In the genomic region with DNA sequence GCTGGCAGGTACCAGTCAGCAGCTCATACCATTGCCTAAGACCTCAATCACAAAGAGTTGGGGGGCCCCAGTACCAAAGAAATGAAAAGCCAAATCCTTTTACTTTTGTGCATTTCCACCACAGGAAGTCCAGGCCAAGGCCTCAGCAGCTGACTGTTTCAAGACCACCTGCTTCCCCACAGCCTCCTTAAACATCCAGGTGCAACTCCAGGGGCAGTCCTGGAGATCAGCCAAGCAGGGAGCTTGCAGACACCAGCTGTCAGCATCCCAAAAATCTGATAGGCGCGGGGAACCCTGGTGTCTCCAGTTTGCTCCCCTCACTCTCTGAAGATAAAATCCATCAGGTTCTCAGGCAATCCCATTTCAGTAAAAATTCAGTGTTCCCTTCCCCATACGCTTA, we compare ENCODE assay signal across 10 cellular contexts.
DNase-seq lines count a peak whose midpoint lies in the region; ATAC-seq lines count a peak whose summit lies in the region.
"Had no signal": no experiment of that assay in that cellular context is flagged by ENCODE, and none has a peak within 500 bp of the region (broad histone marks: within the 10 kb centered on the region; RNA-seq: fewer than 3 reads in every experiment).

No MANE protein-coding gene starts in this region.

- POLR2A ChIA-PET in activated CD4-positive, alpha-beta T cell treated with anti-CD3 and anti-CD28 coated beads, Interleukin-2, amount 10 ng/mL, durations not matched to agents 7 days and 5 days (lab: Charles Lee): interaction anchor here (1.1 kb wide), 1 partner anchor 10 kb away, joined by 3 read pairs; no protein-coding TSS in a partner anchor

- peaks cover 19% of the 10 kb centered on the region for H3K36me3 Mint-ChIP-seq in activated CD4-positive, alpha-beta T cell treated with anti-CD3 and anti-CD28 coated beads, Interleukin-2, amount 10 ng/mL, durations not matched to agents 7 days and 5 days (ENCODE audit: low read depth)

- 77% methylated on average over 3 of the region's 3 CpGs for WGBS in thymus

- DNase-seq in activated CD4-positive, alpha-beta T cell treated with anti-CD3 and anti-CD28 coated beads, Interleukin-2, amount 10 ng/mL, durations not matched to agents 7 days and 5 days: no peak
- DNase-seq in activated CD4-positive, alpha-beta T cell treated with anti-CD3 and anti-CD28 coated beads, Interleukin-2, amount 50 U/mL, for 4 hours: no peak
- DNase-seq in NCI-H1105 (lab: John Stamatoyannopoulos, UW) (peak; percentile 88), SHP77 treated with DMSO at 0.1 percent for 48 hours (lab: John Stamatoyannopoulos, UW) (peak; percentile 57), SW480 (ENCODE audit: low spot score) (no peak)
- DNase-seq: amygdala, mesenchymal stem cell had no signal

- H3K4me3 ChIP-seq in thymus (ENCODE audit: low read length): no peak overlapping the region

- H3K4me1 Mint-ChIP-seq in activated CD4-positive, alpha-beta T cell treated with anti-CD3 and anti-CD28 coated beads, Interleukin-2, amount 10 ng/mL, durations not matched to agents 7 days and 5 days: peaks cover 57% of the 10 kb centered on the region

- H3K27me3 ChIP-seq in thymus (ENCODE audit: control insufficient read depth, insufficient read depth): no peaks in the 10 kb centered on the region

- H3K9me3 ChIP-seq in thymus (ENCODE audit: control insufficient read depth): no peaks in the 10 kb centered on the region

- peak overlapping the region; percentile 66 for H3K27ac Mint-ChIP-seq in activated CD4-positive, alpha-beta T cell treated with anti-CD3 and anti-CD28 coated beads, Interleukin-2, amount 10 ng/mL, durations not matched to agents 7 days and 5 days

- H3K27me3 Mint-ChIP-seq in activated CD4-positive, alpha-beta T cell treated with anti-CD3 and anti-CD28 coated beads, Interleukin-2, amount 10 ng/mL, durations not matched to agents 7 days and 5 days: no peaks in the 10 kb centered on the region

- no peaks in the 10 kb centered on the region for H3K9me3 Mint-ChIP-seq in activated CD4-positive, alpha-beta T cell treated with anti-CD3 and anti-CD28 coated beads, Interleukin-2, amount 10 ng/mL, durations not matched to agents 7 days and 5 days

- H3K4me3 Mint-ChIP-seq in activated CD4-positive, alpha-beta T cell treated with anti-CD3 and anti-CD28 coated beads, Interleukin-2, amount 10 ng/mL, durations not matched to agents 7 days and 5 days: no peak overlapping the region

- CTCF ChIA-PET in activated CD4-positive, alpha-beta T cell treated with anti-CD3 and anti-CD28 coated beads, Interleukin-2, amount 10 ng/mL, durations not matched to agents 7 days and 5 days (lab: Charles Lee): interaction anchor here (0.6 to 3.5 kb wide), 3 partner anchors 10 to 33 kb away, joined by 3 to 13 read pairs (median 3); no protein-coding TSS in a partner anchor

- ATAC-seq in GM18870 (IDR thresholded peaks at IDR 0.05; ENCODE audit: unreplicated experiment): no peak
- no peak for ATAC-seq in HG02970 (IDR thresholded peaks at IDR 0.05; ENCODE audit: low FRiP score, unreplicated experiment)

- peak overlapping the region; percentile 68 for H3K27ac ChIP-seq in thymus (ENCODE audit: low read depth)

- H3K36me3 ChIP-seq in thymus (ENCODE audit: control insufficient read depth, insufficient read depth): no peaks in the 10 kb centered on the region

- peaks cover 36% of the 10 kb centered on the region for H3K4me1 ChIP-seq in thymus (ENCODE audit: control insufficient read depth, insufficient read depth, low read length)

Comparison
In these comparisons a context has a peak if more than half of its experiments do, and no peak if none do; other contexts are left out.
1. DNase-seq: peak in NCI-H1105 (single experiment) and SHP77 treated with DMSO at 0.1 percent for 48 hours (single experiment); none in activated CD4-positive, alpha-beta T cell treated with anti-CD3 and anti-CD28 coated beads, Interleukin-2, amount 10 ng/mL, durations not matched to agents 7 days and 5 days (single experiment), activated CD4-positive, alpha-beta T cell treated with anti-CD3 and anti-CD28 coated beads, Interleukin-2, amount 50 U/mL, for 4 hours (0 of 2) and SW480 (single experiment).